In the genomic region with DNA sequence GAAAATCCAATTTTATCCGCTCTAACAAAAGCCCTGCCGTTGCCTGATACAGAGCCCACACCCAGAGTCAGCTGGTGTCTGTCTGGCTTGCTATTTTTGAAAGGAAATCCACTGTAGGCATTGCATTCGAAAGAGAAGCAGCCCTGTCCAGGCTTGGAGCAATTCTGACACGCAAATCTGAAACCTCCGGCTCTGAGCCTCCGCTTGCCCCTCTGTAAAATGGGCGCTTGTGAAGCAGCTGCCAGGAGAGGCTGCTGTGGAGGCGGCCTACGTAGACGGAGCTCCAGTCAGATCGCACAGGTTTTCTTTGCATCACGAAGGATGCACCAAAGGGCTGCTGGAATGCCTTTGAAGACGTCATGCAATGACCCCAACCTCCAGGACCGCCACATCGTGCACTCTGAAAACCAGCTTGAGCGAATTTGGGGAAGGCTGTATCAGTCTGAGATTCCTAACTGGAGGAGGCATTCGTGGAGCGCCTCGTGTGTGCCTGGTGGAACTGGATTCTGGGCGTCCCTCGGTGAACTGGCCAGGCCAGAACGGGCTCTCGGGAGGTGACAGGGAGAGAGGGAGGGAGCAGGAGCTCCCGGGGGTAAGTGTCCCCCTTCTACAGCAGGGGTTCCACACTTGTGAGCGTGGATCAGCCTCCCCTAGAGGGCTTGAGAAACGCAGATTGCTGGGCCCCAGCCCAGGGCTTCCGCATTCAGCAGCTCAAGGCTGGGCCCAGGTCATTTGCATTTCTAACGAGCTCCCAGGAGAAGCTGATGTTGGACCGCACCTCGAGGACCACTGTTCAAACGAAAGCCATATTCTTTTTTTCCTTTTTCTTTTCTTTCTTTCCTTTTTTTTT, we compare ENCODE assay signal across 8 cellular contexts.
A peak's percentile ranks its signal among the peaks of the same experiment; 100 is the strongest.
DNase-seq lines count a peak whose midpoint lies in the region; TF ChIP-seq lines count a peak whose summit lies in the region.

No MANE protein-coding gene starts in this region.

- no peak overlapping the region for H3K27ac Mint-ChIP-seq in nephron progenitor cell

- H3K9me3 Mint-ChIP-seq in nephron progenitor cell, result peaks cover 17% of the 10 kb centered on the region

- 45% methylated on average over 17 of the region's 31 CpGs for WGBS in esophagus muscularis mucosa

- POLR2A ChIA-PET in HEK293T (lab: Yijun Ruan, JAX), result no interaction called here

- peak overlapping the region; percentile 41 for H3K4me3 ChIP-seq in WERI-Rb-1 (ENCODE audit: low read depth, low read length)
- H3K4me3 ChIP-seq in esophagus muscularis mucosa, result peak overlapping the region; percentile 73 to 86 (median 81)

- CTCF ChIA-PET in HEK293T (lab: Yijun Ruan, JAX), result interaction anchor here (1.0 kb wide), 1 partner anchor 100 kb away, joined by 3 read pairs; no protein-coding TSS in a partner anchor

- peak overlapping the region; percentile 80 for H3K4me3 Mint-ChIP-seq in nephron progenitor cell

- DNase-seq in HEK293T (ENCODE audit: extremely low spot score) (no peak), WERI-Rb-1 (no peak), esophagus muscularis mucosa (ENCODE audit: extremely low spot score) (no peak), nephron progenitor cell (no peak), NCI-H2029 treated with DMSO at 0.1 percent for 48 hours (lab: John Stamatoyannopoulos, UW) (no peak), NCI-H345 (lab: John Stamatoyannopoulos, UW) (no peak), NCI-H510A treated with DMSO at 0.1 percent for 48 hours (lab: John Stamatoyannopoulos, UW) (no peak)

- no peak for TF ChIP-seq POLR2A in esophagus muscularis mucosa (IDR thresholded peaks at IDR 0.05; ENCODE audit: low read depth)

- peaks cover 5% of the 10 kb centered on the region for H3K36me3 Mint-ChIP-seq in nephron progenitor cell (ENCODE audit: low read depth)

- H3K27me3 ChIP-seq in WERI-Rb-1 (ENCODE audit: insufficient read depth, low read depth, severe bottlenecking) (no peaks in the 10 kb centered on the region), esophagus muscularis mucosa (no peaks in the 10 kb centered on the region)

- no peak for TF ChIP-seq EP300 in esophagus muscularis mucosa (IDR thresholded peaks at IDR 0.05)

- peaks cover 10 to 22% (median 19%) of the 10 kb centered on the region in 4 donors for H3K4me1 ChIP-seq in esophagus muscularis mucosa

- H3K36me3 ChIP-seq in WERI-Rb-1 (peaks cover 2% of the 10 kb centered on the region; the same call in 1 of the 2 replicates), esophagus muscularis mucosa (no peaks in the 10 kb centered on the region)

- intact Hi-C loops in esophagus muscularis mucosa (cut with DNase I), result loop anchor here (5.0 kb wide), 1 partner anchor 364 kb away; a partner anchor contains a TSS

- H3K27me3 Mint-ChIP-seq in nephron progenitor cell (ENCODE audit: low read depth, poor library complexity), result peaks cover 14% of the 10 kb centered on the region

- H3K9me3 ChIP-seq in WERI-Rb-1 (ENCODE audit: severe bottlenecking) (peaks cover 9% of the 10 kb centered on the region), esophagus muscularis mucosa (peaks cover 0 to 17% (median 9%) of the 10 kb centered on the region in 4 donors)

- H3K27ac ChIP-seq in WERI-Rb-1 (no peak overlapping the region), esophagus muscularis mucosa (replicated peaks in 1 of 4) (peak overlapping the region; percentile 84 to 91 (median 86))

- peak; percentile 54 for TF ChIP-seq CTCF in GM12872 (IDR thresholded peaks at IDR 0.05; ENCODE audit: insufficient read depth, low read depth, low read length)
- TF ChIP-seq CTCF in WERI-Rb-1 (IDR thresholded peaks at IDR 0.05; ENCODE audit: low read depth, low read length), result no peak
- no peak for TF ChIP-seq CTCF in esophagus muscularis mucosa (IDR thresholded peaks at IDR 0.05)
- TF ChIP-seq CTCF in nephron progenitor cell (IDR thresholded peaks at IDR 0.05), result no peak

- peaks cover 7% of the 10 kb centered on the region for H3K4me1 Mint-ChIP-seq in nephron progenitor cell

TF ChIP-seq in HEK293T, 16 proteins besides CTCF, POLR2A, EP300 and RAD21:
- 0 out of 2 replicates have a peak, but pooled peaks have one; percentile 32 for TF ChIP-seq ZNF384 (IDR thresholded peaks at IDR 0.05)
- TF ChIP-seq NFRKB (IDR thresholded peaks at IDR 0.05), result no peak
